Comparison of ENCODE assay signal across 9 cellular contexts in genomic region chr11:3021125-3021524, GRCh38. TPM values are rescaled to one million over a fixed set of nuclear protein-coding genes. Genes with fewer than 3 reads are reported as not detected.
DNase-seq lines count a peak whose midpoint lies in the region; ATAC-seq and TF ChIP-seq lines count a peak whose summit lies in the region.
"Had no signal": no experiment of that assay in that cellular context is flagged by ENCODE, and none has a peak within 500 bp of the region (broad histone marks: within the 10 kb centered on the region; RNA-seq: fewer than 3 reads in every experiment).

No MANE protein-coding gene starts in this region.

- H3K9me3 Mint-ChIP-seq in Calu3 (ENCODE audit: low read depth, unreplicated experiment) = no peaks in the 10 kb centered on the region

- CTCF ChIA-PET in Calu3 (lab: Charles Lee) = interaction anchor here (0.8 to 0.9 kb wide), 3 partner anchors 70 to 488 kb away, joined by 3 to 4 read pairs (median 3); no protein-coding TSS in a partner anchor

- peaks cover 28% of the 10 kb centered on the region for H3K4me1 Mint-ChIP-seq in Calu3 (ENCODE audit: low read depth, unreplicated experiment)
- H3K4me1 Mint-ChIP-seq in T-helper 17 cell = peaks cover 25% of the 10 kb centered on the region

- H3K36me3 Mint-ChIP-seq in Calu3 (ENCODE audit: insufficient read depth, unreplicated experiment) (peaks cover 85% of the 10 kb centered on the region), T-helper 17 cell (ENCODE audit: low read depth) (peaks cover 10% of the 10 kb centered on the region)

- no peaks in the 10 kb centered on the region for H4K20me1 ChIP-seq in neural cell (ENCODE audit: insufficient read depth)

- peak; percentile 84 for TF ChIP-seq CTCF in Calu3 (IDR thresholded peaks at IDR 0.05; ENCODE audit: unreplicated experiment)
- TF ChIP-seq CTCF in epithelial cell of esophagus (IDR thresholded peaks at IDR 0.05; ENCODE audit: insufficient read depth, low read depth, low read length, missing control alignments) = peak; percentile 82
- peak; percentile 32 for TF ChIP-seq CTCF in neural cell (IDR thresholded peaks at IDR 0.05; ENCODE audit: poor library complexity, severe bottlenecking)

- no peak overlapping the region for H3K27ac ChIP-seq in neural cell (ENCODE audit: low read length)

- no peaks in the 10 kb centered on the region for H3K9me2 ChIP-seq in neural cell (ENCODE audit: insufficient read depth, low read length)

- H3K27me3 ChIP-seq in H7 (ENCODE audit: control insufficient read depth, insufficient read depth, low read length) (no peaks in the 10 kb centered on the region), neural cell (ENCODE audit: insufficient read depth, low read depth, low read length) (no peaks in the 10 kb centered on the region)

- intact Hi-C loops in Calu3 (cut with micrococcal nuclease; ENCODE audit: unreplicated experiment) = loop anchor here (2.0 to 5.0 kb wide), 2 partner anchors 90 to 489 kb away; no protein-coding TSS in a partner anchor

- H3K9me3 ChIP-seq in T-helper 17 cell (ENCODE audit: control insufficient read depth, low read length, poor library complexity, severe bottlenecking) = no peaks in the 10 kb centered on the region
- H3K9me3 ChIP-seq in neural cell (ENCODE audit: low read length) = no peaks in the 10 kb centered on the region

- peak; percentile 37 for TF ChIP-seq RAD21 in neural cell (conservative IDR thresholded peaks at IDR 0.05)

- H3K27ac Mint-ChIP-seq in Calu3 (ENCODE audit: unreplicated experiment) = no peak overlapping the region
- no peak overlapping the region for H3K27ac Mint-ChIP-seq in T-helper 17 cell

- TF ChIP-seq EP300 in neural cell (conservative IDR thresholded peaks at IDR 0.05; ENCODE audit: poor library complexity, severe bottlenecking) = no peak

- no peaks in the 10 kb centered on the region for H3F3A ChIP-seq in neural cell (ENCODE audit: insufficient read depth, low read length, poor library complexity, severe bottlenecking)

- H3K4me3 ChIP-seq in H7 (ENCODE audit: insufficient read depth, low read depth, low read length) (no peak overlapping the region), epithelial cell of esophagus (ENCODE audit: low read length) (no peak overlapping the region), neural cell (ENCODE audit: low read length) (no peak overlapping the region)
- H3K4me3 ChIP-seq: lung had no signal

- no peak overlapping the region for H3K9ac ChIP-seq in neural cell (ENCODE audit: low read length)

- no TSS peak for BruUV-seq in Calu3 (replicated peaks; lab: Mats Ljungman, UMichigan)

- ATAC-seq in T-helper 17 cell = peak; percentile 69
- ATAC-seq in HG03045 (IDR thresholded peaks at IDR 0.05; ENCODE audit: unreplicated experiment) = no peak
- ATAC-seq in HG03139 (IDR thresholded peaks at IDR 0.05; ENCODE audit: unreplicated experiment) = no peak

- H3K4me3 Mint-ChIP-seq in Calu3 (ENCODE audit: low read depth, unreplicated experiment) = no peak overlapping the region
- no peak overlapping the region for H3K4me3 Mint-ChIP-seq in T-helper 17 cell

- peak; percentile 66 for DNase-seq in Calu3
- peak; percentile 88 for DNase-seq in H7
- DNase-seq in T-helper 17 cell = peak in 1 of 3 donors; percentile 27
- peak; percentile 69 for DNase-seq in epithelial cell of esophagus (ENCODE audit: low read depth)
- no peak for DNase-seq in hepatic stellate cell (ENCODE audit: low spot score)

- H2AFZ ChIP-seq in neural cell (ENCODE audit: low read depth, low read length) = no peak overlapping the region

- H3K36me3 ChIP-seq in H7 (replicated peaks; ENCODE audit: control insufficient read depth, insufficient read depth, low read length) (peaks cover 45% of the 10 kb centered on the region), neural cell (ENCODE audit: insufficient read depth, low read length) (peaks cover 8% of the 10 kb centered on the region)

- no peaks in the 10 kb centered on the region for H3K79me2 ChIP-seq in neural cell (replicated peaks; ENCODE audit: insufficient read depth, low read length)

- H3K4me2 ChIP-seq in neural cell (ENCODE audit: low read length) = no peak overlapping the region

- H3K27me3 Mint-ChIP-seq in Calu3 (ENCODE audit: unreplicated experiment) (no peaks in the 10 kb centered on the region), T-helper 17 cell (no peaks in the 10 kb centered on the region)

TF ChIP-seq in neural cell, 6 proteins besides CTCF, POLR2A, EP300 and RAD21:
- peak; percentile 22 for TF ChIP-seq SMC3 (conservative IDR thresholded peaks at IDR 0.05; ENCODE audit: poor library complexity)
- no peak for TF ChIP-seq EZH2 (IDR thresholded peaks at IDR 0.05; ENCODE audit: borderline replicate concordance, insufficient read depth, low read length, poor library complexity, severe bottlenecking)
- TF ChIP-seq TAF1 (IDR thresholded peaks at IDR 0.05; ENCODE audit: low read depth) = no peak
TF ChIP-seq in neural cell: peak in this region for 1.

RNA-seq across cellular contexts. Expression of gene NAP1L4, which starts 29.0 kb away (rescaled TPM):
- total RNA-seq in Calu3 (2022) (140 and 150 TPM in 2 replicates), T-helper 17 cell (100 to 1,000 TPM; 229 to 275 TPM)
- 140 and 142 TPM in 2 replicates for total RNA-seq in H7 (2014; rRNA removed; shearing (Covaris generic))
- polyA plus RNA-seq in neural cell = 196 and 199 TPM in 2 replicates
- polyA minus RNA-seq in neural cell = 204 and 209 TPM in 2 replicates

RNA-seq across cellular contexts. Expression of gene CARS1, which starts 36.1 kb away (rescaled TPM):
- total RNA-seq in Calu3 (2022) = 67.6 and 80.1 TPM in 2 replicates
- 56.0 and 76.2 TPM in 2 replicates for total RNA-seq in H7 (2014; rRNA removed; shearing (Covaris generic))
- total RNA-seq in T-helper 17 cell = 10 to 100 TPM; 41.4 to 52.0 TPM
- polyA plus RNA-seq in neural cell = 48.2 and 61.0 TPM in 2 replicates
- polyA minus RNA-seq in neural cell = 40.7 and 41.1 TPM in 2 replicates

Comparison
In these comparisons a context has a peak if more than half of its experiments do, and no peak if none do; other contexts are left out.
1. CTCF ChIP-seq: peak in every context shown above with its lines; median percentile 84 in Calu3; 82 in epithelial cell of esophagus; 32 in neural cell.